10 cellular contexts compared by ENCODE assay signal in genomic region chr15:36810656-36811449, GRCh38.
DNase-seq lines count a peak whose midpoint lies in the region; ATAC-seq and TF ChIP-seq lines count a peak whose summit lies in the region.
"Had no signal": no experiment of that assay in that cellular context is flagged by ENCODE, and none has a peak within 500 bp of the region (broad histone marks: within the 10 kb centered on the region; RNA-seq: fewer than 3 reads in every experiment).

No MANE protein-coding gene starts in this region.

- H3K4me1 ChIP-seq in OCI-LY7 (ENCODE audit: insufficient read depth, low read length, poor library complexity, severe bottlenecking) (no peaks in the 10 kb centered on the region), right lobe of liver (peaks cover 0 to 64% (median 19%) of the 10 kb centered on the region in 4 donors), ovary (ENCODE audit: insufficient read depth) (no peaks in the 10 kb centered on the region), heart left ventricle (peaks cover 0 to 31% (median 13%) of the 10 kb centered on the region in 12 donors)

- H2AFZ ChIP-seq in OCI-LY7 (ENCODE audit: low read length): no peak overlapping the region

- TF ChIP-seq CTCF in GM12872 (IDR thresholded peaks at IDR 0.05; ENCODE audit: insufficient read depth, low read depth, low read length) (peak; percentile 80), OCI-LY7 (conservative IDR thresholded peaks at IDR 0.05; ENCODE audit: low read length) (peak; percentile 69), right lobe of liver (IDR thresholded peaks at IDR 0.05) (no peak), ovary (IDR thresholded peaks at IDR 0.05) (no peak), heart left ventricle (IDR thresholded peaks at IDR 0.05) (no peak)

- H3K36me3 ChIP-seq in OCI-LY7 (ENCODE audit: insufficient read depth, low read length) (no peaks in the 10 kb centered on the region), right lobe of liver (no peaks in the 10 kb centered on the region), ovary (no peaks in the 10 kb centered on the region), heart left ventricle (peaks cover 0 to 18% (median 0%) of the 10 kb centered on the region in 9 donors)

- DNase-seq in HEK293T (ENCODE audit: extremely low spot score) (peak; percentile 17), OCI-LY7 (ENCODE audit: low spot score) (peak; percentile 31), right lobe of liver (no peak), ovary (no peak), heart left ventricle (no peak), globus pallidus (ENCODE audit: low spot score) (no peak), posterior vena cava (ENCODE audit: low spot score) (no peak)
- DNase-seq: amniotic stem cell; stimulated activated CD4-positive, alpha-beta T cell treated with anti-CD3 and anti-CD28 coated beads, Interleukin-2, amount 100 ng/mL, for 24 hours had no signal

- H3K9me3 ChIP-seq in OCI-LY7 (ENCODE audit: low read length) (no peaks in the 10 kb centered on the region), right lobe of liver (no peaks in the 10 kb centered on the region), ovary (no peaks in the 10 kb centered on the region), heart left ventricle (no peaks in the 10 kb centered on the region)

- TF ChIP-seq EP300 in ovary (IDR thresholded peaks at IDR 0.05): no peak

- no peaks in the 10 kb centered on the region for H4K20me1 ChIP-seq in OCI-LY7 (ENCODE audit: insufficient read depth, low read length)

- CTCF ChIA-PET in HEK293T (lab: Yijun Ruan, JAX): interaction anchor here (0.6 to 1.2 kb wide), 2 partner anchors 8 to 10 kb away, joined by 4 to 8 read pairs; no protein-coding TSS in a partner anchor
- CTCF ChIA-PET in OCI-LY7 (lab: Charles Lee; ENCODE audit: unreplicated experiment): no interaction called here

- intact Hi-C loops in OCI-LY7 (cut with micrococcal nuclease; ENCODE audit: unreplicated experiment) (no loop called here), right lobe of liver (cut with DNase I) (no loop called here), ovary (cut with DNase I) (no loop called here), heart left ventricle (cut with DNase I) (no loop called here), posterior vena cava (cut with DNase I) (no loop called here)

- POLR2A ChIA-PET in HEK293T (lab: Yijun Ruan, JAX) (no interaction called here), OCI-LY7 (lab: Charles Lee) (no interaction called here)

- 41% methylated on average over 9 of the region's 10 CpGs for WGBS in right lobe of liver (ENCODE audit: insufficient coverage, low coverage, low lambda C conversion rate, missing lambda C conversion rate)
- 87 to 92% (median 92%) methylated on average over 10 of the region's 10 CpGs for WGBS in ovary, 3 donors
- WGBS in heart left ventricle, 4 donors: 86 to 89% (median 87%) methylated on average over 10 of the region's 10 CpGs

- ATAC-seq in right lobe of liver: peak in 1 of 4 donors; percentile 7
- no peak for ATAC-seq in heart left ventricle

- BruUV-seq in OCI-LY7 (replicated peaks; lab: Mats Ljungman, UMichigan): no TSS peak

- H3K9me2 ChIP-seq in OCI-LY7 (ENCODE audit: insufficient read depth, low read length): no peaks in the 10 kb centered on the region

- no peak overlapping the region for H3K4me2 ChIP-seq in OCI-LY7 (ENCODE audit: low read length)

- TF ChIP-seq POLR2A in right lobe of liver (IDR thresholded peaks at IDR 0.05) (no peak), ovary (IDR thresholded peaks at IDR 0.05) (no peak), heart left ventricle (IDR thresholded peaks at IDR 0.05) (no peak)

- H3K27me3 ChIP-seq in right lobe of liver (no peaks in the 10 kb centered on the region), ovary (no peaks in the 10 kb centered on the region), heart left ventricle (no peaks in the 10 kb centered on the region)

- H3K4me3 ChIP-seq in OCI-LY7 (ENCODE audit: low read depth, low read length, poor library complexity, severe bottlenecking) (no peak overlapping the region), right lobe of liver (no peak overlapping the region), ovary (no peak overlapping the region), heart left ventricle (no peak overlapping the region)

- no peaks in the 10 kb centered on the region for H3K79me2 ChIP-seq in OCI-LY7 (ENCODE audit: insufficient read depth, low read depth, low read length)

- H3K27ac ChIP-seq in OCI-LY7 (ENCODE audit: low read depth, low read length, poor library complexity, severe bottlenecking): no peak overlapping the region
- peak overlapping the region; percentile 76 to 95 (median 92) for H3K27ac ChIP-seq in right lobe of liver
- H3K27ac ChIP-seq in ovary: no peak overlapping the region
- peak overlapping the region in 1 of 12 donors; percentile 58 for H3K27ac ChIP-seq in heart left ventricle

TF ChIP-seq in HEK293T, 16 proteins besides CTCF, POLR2A, EP300 and RAD21:
- no peak for TF ChIP-seq ARNT (IDR thresholded peaks at IDR 0.05)
- TF ChIP-seq FOXA1 (IDR thresholded peaks at IDR 0.05): no peak
- no peak for TF ChIP-seq CTBP1 (IDR thresholded peaks at IDR 0.05; ENCODE audit: borderline replicate concordance)
- TF ChIP-seq HDGF (IDR thresholded peaks at IDR 0.05; ENCODE audit: borderline replicate concordance): no peak
- TF ChIP-seq FOXK2 (IDR thresholded peaks at IDR 0.05): no peak
- TF ChIP-seq LEF1 (IDR thresholded peaks at IDR 0.05; ENCODE audit: borderline replicate concordance): no peak
- no peak for TF ChIP-seq ZNF384 (IDR thresholded peaks at IDR 0.05)
- TF ChIP-seq SP1 (IDR thresholded peaks at IDR 0.05): no peak
- TF ChIP-seq BHLHE40 (IDR thresholded peaks at IDR 0.05; ENCODE audit: borderline replicate concordance): no peak
- no peak for TF ChIP-seq TARDBP (IDR thresholded peaks at IDR 0.05)
- TF ChIP-seq FOXM1 (IDR thresholded peaks at IDR 0.05; ENCODE audit: borderline replicate concordance): no peak
- TF ChIP-seq PKNOX1 (IDR thresholded peaks at IDR 0.05): no peak
TF ChIP-seq in HEK293T: peak in this region for 0.

Comparison
In these comparisons a context has a peak if more than half of its experiments do, and no peak if none do; other contexts are left out.
1. CTCF ChIP-seq: peak in GM12872 (single experiment) and OCI-LY7 (single experiment); none in right lobe of liver (0 of 4), ovary (0 of 3) and heart left ventricle (0 of 12).
2. DNase-seq: peak in HEK293T (single experiment) and OCI-LY7 (single experiment); none in right lobe of liver (0 of 3), ovary (0 of 5), heart left ventricle (0 of 5), globus pallidus (single experiment) and posterior vena cava (single experiment).
3. H3K27ac ChIP-seq: peak in right lobe of liver (3 of 3); none in OCI-LY7 (single experiment) and ovary (0 of 2).